Comparison of ENCODE assay signal across 1 cellular context in genomic region chr7:135768990-135769389, GRCh38.
TF ChIP-seq lines count a peak whose summit lies in the region.

No MANE protein-coding gene starts in this region.

TF ChIP-seq in GM23338, 12 proteins besides CTCF, POLR2A, EP300 and RAD21 (continued from another document):
- TF ChIP-seq, protein P1, sequence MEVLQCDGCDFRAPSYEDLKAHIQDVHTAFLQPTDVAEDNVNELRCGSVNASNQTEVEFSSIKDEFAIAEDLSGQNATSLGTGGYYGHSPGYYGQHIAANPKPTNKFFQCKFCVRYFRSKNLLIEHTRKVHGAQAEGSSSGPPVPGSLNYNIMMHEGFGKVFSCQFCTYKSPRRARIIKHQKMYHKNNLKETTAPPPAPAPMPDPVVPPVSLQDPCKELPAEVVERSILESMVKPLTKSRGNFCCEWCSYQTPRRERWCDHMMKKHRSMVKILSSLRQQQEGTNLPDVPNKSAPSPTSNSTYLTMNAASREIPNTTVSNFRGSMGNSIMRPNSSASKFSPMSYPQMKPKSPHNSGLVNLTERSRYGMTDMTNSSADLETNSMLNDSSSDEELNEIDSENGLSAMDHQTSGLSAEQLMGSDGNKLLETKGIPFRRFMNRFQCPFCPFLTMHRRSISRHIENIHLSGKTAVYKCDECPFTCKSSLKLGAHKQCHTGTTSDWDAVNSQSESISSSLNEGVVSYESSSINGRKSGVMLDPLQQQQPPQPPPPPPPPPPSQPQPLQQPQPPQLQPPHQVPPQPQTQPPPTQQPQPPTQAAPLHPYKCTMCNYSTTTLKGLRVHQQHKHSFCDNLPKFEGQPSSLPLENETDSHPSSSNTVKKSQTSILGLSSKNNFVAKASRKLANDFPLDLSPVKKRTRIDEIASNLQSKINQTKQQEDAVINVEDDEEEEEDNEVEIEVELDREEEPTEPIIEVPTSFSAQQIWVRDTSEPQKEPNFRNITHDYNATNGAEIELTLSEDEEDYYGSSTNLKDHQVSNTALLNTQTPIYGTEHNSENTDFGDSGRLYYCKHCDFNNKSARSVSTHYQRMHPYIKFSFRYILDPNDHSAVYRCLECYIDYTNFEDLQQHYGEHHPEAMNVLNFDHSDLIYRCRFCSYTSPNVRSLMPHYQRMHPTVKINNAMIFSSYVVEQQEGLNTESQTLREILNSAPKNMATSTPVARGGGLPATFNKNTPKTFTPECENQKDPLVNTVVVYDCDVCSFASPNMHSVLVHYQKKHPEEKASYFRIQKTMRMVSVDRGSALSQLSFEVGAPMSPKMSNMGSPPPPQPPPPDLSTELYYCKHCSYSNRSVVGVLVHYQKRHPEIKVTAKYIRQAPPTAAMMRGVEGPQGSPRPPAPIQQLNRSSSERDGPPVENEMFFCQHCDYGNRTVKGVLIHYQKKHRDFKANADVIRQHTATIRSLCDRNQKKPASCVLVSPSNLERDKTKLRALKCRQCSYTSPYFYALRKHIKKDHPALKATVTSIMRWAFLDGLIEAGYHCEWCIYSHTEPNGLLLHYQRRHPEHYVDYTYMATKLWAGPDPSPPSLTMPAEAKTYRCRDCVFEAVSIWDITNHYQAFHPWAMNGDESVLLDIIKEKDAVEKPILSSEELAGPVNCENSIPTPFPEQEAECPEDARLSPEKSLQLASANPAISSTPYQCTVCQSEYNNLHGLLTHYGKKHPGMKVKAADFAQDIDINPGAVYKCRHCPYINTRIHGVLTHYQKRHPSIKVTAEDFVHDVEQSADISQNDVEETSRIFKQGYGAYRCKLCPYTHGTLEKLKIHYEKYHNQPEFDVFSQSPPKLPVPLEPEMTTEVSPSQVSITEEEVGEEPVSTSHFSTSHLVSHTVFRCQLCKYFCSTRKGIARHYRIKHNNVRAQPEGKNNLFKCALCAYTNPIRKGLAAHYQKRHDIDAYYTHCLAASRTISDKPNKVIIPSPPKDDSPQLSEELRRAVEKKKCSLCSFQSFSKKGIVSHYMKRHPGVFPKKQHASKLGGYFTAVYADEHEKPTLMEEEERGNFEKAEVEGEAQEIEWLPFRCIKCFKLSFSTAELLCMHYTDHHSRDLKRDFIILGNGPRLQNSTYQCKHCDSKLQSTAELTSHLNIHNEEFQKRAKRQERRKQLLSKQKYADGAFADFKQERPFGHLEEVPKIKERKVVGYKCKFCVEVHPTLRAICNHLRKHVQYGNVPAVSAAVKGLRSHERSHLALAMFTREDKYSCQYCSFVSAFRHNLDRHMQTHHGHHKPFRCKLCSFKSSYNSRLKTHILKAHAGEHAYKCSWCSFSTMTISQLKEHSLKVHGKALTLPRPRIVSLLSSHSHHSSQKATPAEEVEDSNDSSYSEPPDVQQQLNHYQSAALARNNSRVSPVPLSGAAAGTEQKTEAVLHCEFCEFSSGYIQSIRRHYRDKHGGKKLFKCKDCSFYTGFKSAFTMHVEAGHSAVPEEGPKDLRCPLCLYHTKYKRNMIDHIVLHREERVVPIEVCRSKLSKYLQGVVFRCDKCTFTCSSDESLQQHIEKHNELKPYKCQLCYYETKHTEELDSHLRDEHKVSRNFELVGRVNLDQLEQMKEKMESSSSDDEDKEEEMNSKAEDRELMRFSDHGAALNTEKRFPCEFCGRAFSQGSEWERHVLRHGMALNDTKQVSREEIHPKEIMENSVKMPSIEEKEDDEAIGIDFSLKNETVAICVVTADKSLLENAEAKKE (CRISPR knock-in tag; IDR thresholded peaks at IDR 0.05) = no peak
- no peak for TF ChIP-seq JUNB (IDR thresholded peaks at IDR 0.05; ENCODE audit: unreplicated experiment)
- TF ChIP-seq POLR2AphosphoS5 (IDR thresholded peaks at IDR 0.05; ENCODE audit: low read depth) = no peak
- TF ChIP-seq ZNF331 (CRISPR knock-in tag; IDR thresholded peaks at IDR 0.05; ENCODE audit: low read depth) = no peak
- TF ChIP-seq EZH2phosphoT487 (IDR thresholded peaks at IDR 0.05; ENCODE audit: unreplicated experiment) = no peak
- no peak for TF ChIP-seq NANOG (IDR thresholded peaks at IDR 0.05; ENCODE audit: borderline replicate concordance)
- TF ChIP-seq ETS1 (IDR thresholded peaks at IDR 0.05) = no peak
- TF ChIP-seq ZNF114 (CRISPR knock-in tag; IDR thresholded peaks at IDR 0.05) = no peak
